Comparison of ENCODE assay signal across 20 cellular contexts in genomic region chr21:14613496-14613895, GRCh38.
"Had no signal": no experiment of that assay in that cellular context is flagged by ENCODE, and none has a peak within 500 bp of the region (broad histone marks: within the 10 kb centered on the region; RNA-seq: fewer than 3 reads in every experiment).

No MANE protein-coding gene starts in this region.

- DNase-seq: effector CD4-positive, alpha-beta T cell; endodermal cell; gastrocnemius medialis; glutamatergic neuron; kidney glomerular epithelial cell; naive thymus-derived CD4-positive, alpha-beta T cell; nephron progenitor cell; psoas muscle; retina; right lobe of liver; spleen; stimulated activated CD4-positive, alpha-beta T cell treated with anti-CD3 and anti-CD28 coated beads, Interleukin-15, amount 100 ng/mL, for 24 hours; stimulated activated CD4-positive, alpha-beta T cell treated with anti-CD3 and anti-CD28 coated beads, Interleukin-1b, Interleukin-23, amount 100 ng/mL, for 48 hours; stimulated activated CD4-positive, alpha-beta T cell treated with anti-CD3 and anti-CD28 coated beads, Interleukin-4, amount 100 ng/mL, for 4 hours; stimulated activated naive CD4-positive, alpha-beta T cell; stomach; substantia nigra; transverse colon had no signal

- H3K27me3 ChIP-seq: gastrocnemius medialis, right lobe of liver, spleen, stomach, transverse colon had no signal

- ATAC-seq: gastrocnemius medialis; naive thymus-derived CD4-positive, alpha-beta T cell; psoas muscle; right lobe of liver had no signal

- H3K9me3 ChIP-seq: gastrocnemius medialis, psoas muscle, right lobe of liver, stomach, thoracic aorta, transverse colon had no signal

- H3K4me3 ChIP-seq: coronary artery, gastrocnemius medialis, psoas muscle, right lobe of liver, spleen, stomach, thoracic aorta, transverse colon had no signal

- H3K27ac ChIP-seq: coronary artery, gastrocnemius medialis, psoas muscle, right lobe of liver, spleen, stomach, thoracic aorta, transverse colon had no signal

- H3K36me3 ChIP-seq: gastrocnemius medialis, right lobe of liver, spleen, stomach, thoracic aorta, transverse colon had no signal

- H3K4me1 ChIP-seq: gastrocnemius medialis, psoas muscle, right lobe of liver, stomach, transverse colon had no signal
